In the genomic region with DNA sequence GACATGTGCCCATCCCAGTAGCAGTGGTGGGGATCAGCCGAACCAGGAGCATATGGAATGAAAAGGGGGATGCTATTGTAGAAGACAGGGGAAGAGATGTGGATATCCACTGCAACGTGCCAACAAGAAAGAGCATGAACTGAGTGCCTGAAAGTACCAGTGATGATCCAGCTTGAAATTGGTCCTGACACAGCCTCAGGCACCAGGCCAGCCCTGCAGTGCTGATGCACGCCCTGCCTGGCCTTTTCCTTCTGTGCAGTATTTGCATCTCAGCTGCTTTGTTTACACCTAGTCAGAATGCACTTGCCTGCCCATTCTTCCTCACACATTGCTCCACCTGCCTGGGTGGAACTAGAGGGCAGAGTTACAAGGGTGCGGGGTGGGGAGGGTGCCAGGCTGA, we compare ENCODE assay signal across 25 cellular contexts. TPM values are rescaled to one million over a fixed set of nuclear protein-coding genes. Genes with fewer than 3 reads are reported as not detected.
DNase-seq lines count a peak whose midpoint lies in the region; ATAC-seq and TF ChIP-seq lines count a peak whose summit lies in the region.
"Had no signal": no experiment of that assay in that cellular context is flagged by ENCODE, and none has a peak within 500 bp of the region (broad histone marks: within the 10 kb centered on the region; RNA-seq: fewer than 3 reads in every experiment).

No MANE protein-coding gene starts in this region.

- no peaks in the 10 kb centered on the region for H3K36me3 ChIP-seq in Karpas-422 (ENCODE audit: insufficient read depth, low read length)
- H3K36me3 ChIP-seq: cardiac muscle cell, left ventricle myocardium inferior had no signal

- H3K9me2 ChIP-seq in Karpas-422 (replicated peaks; ENCODE audit: insufficient read depth, low read length) = no peaks in the 10 kb centered on the region

- no peak for ATAC-seq in GM19455 (IDR thresholded peaks at IDR 0.05; ENCODE audit: unreplicated experiment)
- ATAC-seq in HG03520 (IDR thresholded peaks at IDR 0.05; ENCODE audit: unreplicated experiment) = no peak
- ATAC-seq: activated CD4-positive, alpha-beta T cell treated with anti-CD3 and anti-CD28 coated beads for 36 hours; natural killer cell had no signal

- peak; percentile 38 for DNase-seq in ELF-1 (ENCODE audit: low read depth, low spot score)
- peak; percentile 71 for DNase-seq in NCI-H2029 (lab: John Stamatoyannopoulos, UW)
- DNase-seq in NCI-H774 (lab: John Stamatoyannopoulos, UW) = peak; percentile 41
- peak; percentile 75 for DNase-seq in epithelial cell of esophagus (ENCODE audit: low read depth)
- no peak for DNase-seq in Karpas-422
- DNase-seq in SIG-M5 treated with dmso at 0.1 percent for 504 hours (lab: John Stamatoyannopoulos, UW; ENCODE audit: unreplicated experiment) = no peak
- DNase-seq: activated CD4-positive, alpha-beta T cell treated with anti-CD3 and anti-CD28 coated beads for 36 hours; activated naive CD4-positive, alpha-beta T cell treated with Interleukin-2 at 50 U/mL for 16 hours; activated T-cell treated with anti-CD3 and anti-CD28 coated beads, Interleukin-2, amount 50 U/mL, for 48 hours; CD4-positive, alpha-beta T cell; foreskin fibroblast; GM23248; left ventricle myocardium inferior; natural killer cell; NCI-H1694; PC-9; SIG-M5; spleen; stimulated activated CD4-positive, alpha-beta T cell treated with anti-CD3 and anti-CD28 coated beads, Interleukin-4, amount 100 ng/mL, for 24 hours; stimulated activated naive CD4-positive, alpha-beta T cell treated with Interleukin-2 at 50 U/mL for 16 hours; T-helper 1 cell had no signal

- no peaks in the 10 kb centered on the region for H3K9me3 ChIP-seq in Karpas-422 (ENCODE audit: low read length)
- H3K9me3 ChIP-seq: left ventricle myocardium inferior, spleen had no signal

- no peaks in the 10 kb centered on the region for H3K79me2 ChIP-seq in Karpas-422 (ENCODE audit: low read length)

- H2AFZ ChIP-seq in Karpas-422 (ENCODE audit: low read length) = no peak overlapping the region
- H2AFZ ChIP-seq: GM23248, PC-9 had no signal

- no peaks in the 10 kb centered on the region for H3K27me3 ChIP-seq in Karpas-422 (ENCODE audit: low read length)
- H3K27me3 ChIP-seq: cardiac muscle cell, spleen had no signal

- no peaks in the 10 kb centered on the region for H4K20me1 ChIP-seq in Karpas-422 (ENCODE audit: insufficient read depth, low read depth, low read length)

- no peak overlapping the region for H3K4me2 ChIP-seq in Karpas-422 (ENCODE audit: low read depth, low read length, poor library complexity, severe bottlenecking)
- H3K4me2 ChIP-seq: PC-9 had no signal

- no peak overlapping the region for H3K27ac ChIP-seq in Karpas-422 (ENCODE audit: low read length)
- H3K27ac ChIP-seq: GM23248, left ventricle myocardium inferior, PC-9, spleen had no signal

- TF ChIP-seq CTCF in epithelial cell of esophagus (IDR thresholded peaks at IDR 0.05; ENCODE audit: insufficient read depth, low read depth, low read length, missing control alignments) = no peak

- H3K4me3 ChIP-seq in epithelial cell of esophagus (ENCODE audit: low read length) = no peak overlapping the region
- H3K4me3 ChIP-seq in Karpas-422 (ENCODE audit: low read length) = no peak overlapping the region
- H3K4me3 ChIP-seq: cardiac muscle cell, GM23248, left ventricle myocardium inferior, PC-9, spleen had no signal

- H3K4me1 ChIP-seq in Karpas-422 (ENCODE audit: low read length) = peaks cover 8% of the 10 kb centered on the region
- H3K4me1 ChIP-seq: spleen had no signal

- H3K9ac ChIP-seq in Karpas-422 (ENCODE audit: low read length) = no peak overlapping the region
- H3K9ac ChIP-seq: GM23248 had no signal

RNA-seq across cellular contexts. Expression of gene ARTN, which starts 50.3 kb away (rescaled TPM):
- total RNA-seq in Karpas-422 (2014; rRNA removed; shearing (Covaris generic); ENCODE audit: low replicate concordance) = 1.0 TPM in 1 of 2 replicates, not detected in the other
- total RNA-seq: dermis microvascular lymphatic vessel endothelial cell had no signal

Comparison
In these comparisons a context has a peak if more than half of its experiments do, and no peak if none do; other contexts are left out.
1. DNase-seq: peak in ELF-1 (single experiment), NCI-H2029 (single experiment), NCI-H774 (single experiment) and epithelial cell of esophagus (single experiment); none in Karpas-422 (single experiment) and SIG-M5 treated with dmso at 0.1 percent for 504 hours (single experiment).